Comparison of ENCODE assay signal across 10 cellular contexts in the genomic region with DNA sequence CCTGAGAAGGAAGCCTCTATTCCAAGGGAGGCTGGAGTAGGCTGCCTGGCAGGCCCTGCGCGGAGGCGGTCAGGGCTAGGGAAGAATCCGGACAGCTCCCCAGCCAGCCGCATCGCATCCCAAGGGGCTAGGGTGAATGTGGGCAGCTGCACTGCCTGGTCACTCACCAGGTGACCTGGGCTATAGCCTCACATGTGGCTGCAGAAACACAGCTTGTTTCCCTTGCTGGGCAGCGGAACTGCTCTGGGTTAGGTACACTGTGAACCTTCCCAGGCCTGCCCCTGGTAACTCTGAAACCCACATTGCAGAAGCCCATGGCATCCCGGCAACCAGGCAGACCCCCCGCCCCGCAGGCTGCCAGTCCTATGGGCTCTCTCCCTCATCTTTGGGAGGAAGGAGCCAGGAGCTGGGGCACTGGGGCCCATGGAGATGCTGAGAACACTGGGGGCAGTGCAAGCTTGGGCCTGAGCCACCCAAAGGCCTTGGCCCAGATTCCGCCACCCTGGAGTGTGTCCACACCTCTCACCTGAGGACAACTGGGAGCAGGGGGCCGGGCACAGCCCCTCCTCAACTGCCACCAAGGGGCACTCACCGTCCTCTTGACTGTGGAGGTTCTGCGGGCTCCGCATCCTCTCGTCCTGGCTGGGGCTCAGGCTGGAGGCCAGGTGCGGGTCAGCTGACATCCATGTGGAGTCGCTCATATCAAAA.
DNase-seq lines count a peak whose midpoint lies in the region; ATAC-seq and TF ChIP-seq lines count a peak whose summit lies in the region.
"Had no signal": no experiment of that assay in that cellular context is flagged by ENCODE, and none has a peak within 500 bp of the region (broad histone marks: within the 10 kb centered on the region; RNA-seq: fewer than 3 reads in every experiment).

No MANE protein-coding gene starts in this region.

- DNase-seq in BJ (ENCODE audit: low read depth) (no peak), astrocyte of the spinal cord (ENCODE audit: low read depth, low spot score) (no peak), hepatic stellate cell (ENCODE audit: low spot score) (peak; percentile 40), retinal pigment epithelial cell (ENCODE audit: low read depth) (no peak), GF-D8 (lab: John Stamatoyannopoulos, UW) (no peak), T-helper 17 cell (no peak), NCI-H2029 (lab: John Stamatoyannopoulos, UW) (no peak)
- DNase-seq in activated CD4-positive, CD25-positive, alpha-beta regulatory T cell treated with anti-CD3 and anti-CD28 coated beads, Interleukin-2, amount 50 U/mL, for 72 hours, result no peak
- DNase-seq: NCI-H2081 treated with DMSO at 0.1 percent for 48 hours had no signal

- no peak overlapping the region for H3K27ac Mint-ChIP-seq in T-helper 17 cell
- H3K27ac Mint-ChIP-seq: memory B cell had no signal

- TF ChIP-seq CTCF in BJ (IDR thresholded peaks at IDR 0.05; ENCODE audit: insufficient read depth, low read depth, low read length) (no peak), astrocyte of the spinal cord (IDR thresholded peaks at IDR 0.05; ENCODE audit: low read depth, low read length) (no peak), retinal pigment epithelial cell (conservative IDR thresholded peaks at IDR 0.05; ENCODE audit: low read depth, low read length) (no peak)

- H3K27me3 Mint-ChIP-seq in T-helper 17 cell, result no peaks in the 10 kb centered on the region

- no peak for ATAC-seq in T-helper 17 cell

- no peaks in the 10 kb centered on the region for H3K36me3 Mint-ChIP-seq in T-helper 17 cell (ENCODE audit: low read depth)

- no peaks in the 10 kb centered on the region for H3K9me3 ChIP-seq in T-helper 17 cell (ENCODE audit: control insufficient read depth, low read length, poor library complexity, severe bottlenecking)

- in situ Hi-C loops in astrocyte of the spinal cord (cut with HindIII; ENCODE audit: low sequenced_read_pairs), result no loop called here

- H3K4me1 Mint-ChIP-seq in T-helper 17 cell, result peaks cover 28% of the 10 kb centered on the region

- H3K4me3 ChIP-seq in BJ (ENCODE audit: low read depth, low read length) (peak overlapping the region; percentile 33; the same call in 1 of the 2 replicates), astrocyte of the spinal cord (ENCODE audit: low read depth, low read length) (peak overlapping the region; percentile 34), retinal pigment epithelial cell (ENCODE audit: low read length) (peak overlapping the region; percentile 46)

- peaks cover 20% of the 10 kb centered on the region for H3K36me3 ChIP-seq in BJ (ENCODE audit: control insufficient read depth, insufficient read depth, low read length)

- POLR2A ChIA-PET in BJ (lab: Charles Lee), result no interaction called here

- no peaks in the 10 kb centered on the region for H3K27me3 ChIP-seq in BJ (ENCODE audit: control insufficient read depth, insufficient read depth, low read length)

- no peak overlapping the region for H3K4me3 Mint-ChIP-seq in T-helper 17 cell

- CTCF ChIA-PET in BJ (lab: Yijun Ruan, JAX), result interaction anchor here (1.7 to 2.4 kb wide), 4 partner anchors 11 to 178 kb away, joined by 4 to 12 read pairs (median 6); no protein-coding TSS in a partner anchor
